8 cellular contexts compared by ENCODE assay signal in the genomic region with DNA sequence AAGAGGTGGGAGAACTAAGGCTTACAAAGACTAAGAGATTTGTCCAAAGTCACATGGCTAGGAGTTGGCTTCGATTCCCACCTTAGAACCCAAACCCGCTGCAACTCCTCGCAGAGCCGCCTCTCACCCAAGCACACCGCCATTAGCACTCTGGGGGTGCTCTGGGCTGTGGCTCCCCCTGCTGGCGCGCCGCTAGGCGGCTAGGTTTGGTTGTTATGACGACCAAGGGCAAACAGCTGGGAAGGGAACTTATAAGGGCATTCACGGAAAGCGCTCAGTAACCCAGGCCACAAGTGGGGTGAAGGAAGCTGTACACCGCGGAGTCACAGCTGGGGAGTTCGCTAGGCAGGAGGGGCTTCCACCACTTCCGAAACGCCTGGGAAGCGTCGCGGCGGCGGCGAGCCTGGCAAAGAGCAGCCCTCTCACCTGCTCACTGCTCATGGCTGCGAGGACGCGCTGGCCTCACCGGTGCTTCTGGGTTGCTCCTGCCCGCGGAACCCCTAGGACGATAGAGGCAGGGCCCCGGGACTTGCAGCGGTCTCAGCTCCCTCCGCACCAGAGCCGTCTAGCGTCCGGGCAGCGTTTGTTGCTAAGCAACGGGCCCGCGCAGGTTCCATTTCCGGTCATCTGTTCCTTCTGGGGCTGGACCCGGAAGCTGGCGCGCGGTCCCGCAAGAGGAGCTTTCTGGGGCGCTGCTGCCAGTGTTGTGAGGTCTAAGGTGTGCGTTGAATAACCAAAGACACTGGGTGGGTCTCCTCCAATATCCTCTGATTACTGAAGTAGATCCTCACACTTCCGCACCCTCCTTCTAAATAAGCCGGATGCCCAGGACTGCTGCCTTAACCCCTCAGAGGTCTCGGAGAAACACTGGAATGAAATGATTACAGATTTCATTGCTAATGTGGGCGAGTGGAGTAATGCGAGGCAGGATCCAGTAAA. TPM values are rescaled to one million over a fixed set of nuclear protein-coding genes. Genes with fewer than 3 reads are reported as not detected.
DNase-seq lines count a peak whose midpoint lies in the region; ATAC-seq and TF ChIP-seq lines count a peak whose summit lies in the region.

A gene (minus strand): TSS at position 567 of the 939 bp plus-strand sequence. CDS start 126 bp downstream, at position 441.

- ATAC-seq in GM18868 (IDR thresholded peaks at IDR 0.05; ENCODE audit: unreplicated experiment) = peak; percentile 98
- peak; percentile 99 for ATAC-seq in HG03103 (IDR thresholded peaks at IDR 0.05; ENCODE audit: low read depth, unreplicated experiment)

- peak within 1 kb of the TSS; percentile 50 for H3K27ac ChIP-seq in VCaP
- H3K27ac ChIP-seq in breast epithelium = peak within 1 kb of the TSS; percentile 83 to 91
- no peak within 1 kb of the TSS for H3K27ac ChIP-seq in skeletal muscle tissue (ENCODE audit: low read depth, low read length)

- H3K9me3 ChIP-seq in breast epithelium = no peaks in the 10 kb centered on the region
- H3K9me3 ChIP-seq in skeletal muscle tissue (ENCODE audit: control insufficient read depth in 3 of 3, low read length in 3 of 3) = no peaks in the 10 kb centered on the region

- intact Hi-C loops in breast epithelium (cut with DNase I; ENCODE audit: low total_unique reads) = no loop called here

- no peak for TF ChIP-seq POLR2A in breast epithelium (IDR thresholded peaks at IDR 0.05)

- H3K4me3 ChIP-seq in AG04449 (ENCODE audit: low read depth, low read length) (peak within 1 kb of the TSS; percentile 99), breast epithelium (peak within 1 kb of the TSS; percentile 73 to 91 (median 79)), skeletal muscle tissue (ENCODE audit: low read length in 3 of 3) (peak within 1 kb of the TSS; percentile 89 to 96 (median 89))

- H3K4me1 ChIP-seq in breast epithelium (no peaks in the 10 kb centered on the region), skeletal muscle tissue (ENCODE audit: control insufficient read depth in 3 of 3, insufficient read depth in 3 of 3, low read length in 3 of 3) (peaks cover 8 to 11% (median 10%) of the 10 kb centered on the region in 3 donors)

- CTCF ChIA-PET in AG04449 (lab: Yijun Ruan, JAX) = interaction anchor here (0.6 to 4.2 kb wide), 55 partner anchors 9 to 720 kb away, joined by 3 to 104 read pairs (median 4); no protein-coding TSS in a partner anchor

- no peaks in the 10 kb centered on the region for H3K27me3 ChIP-seq in breast epithelium
- peaks cover 0 to 2% (median 0%) of the 10 kb centered on the region in 3 donors for H3K27me3 ChIP-seq in skeletal muscle tissue (ENCODE audit: control insufficient read depth in 3 of 3, insufficient read depth in 3 of 3, low read length in 3 of 3)

- H3K9ac ChIP-seq in skeletal muscle tissue (ENCODE audit: low read depth in 1 of 3, low read length in 3 of 3) = peak within 1 kb of the TSS; percentile 47 to 81 (median 78)

- TF ChIP-seq CTCF in AG04449 (IDR thresholded peaks at IDR 0.05; ENCODE audit: insufficient read depth, low read length, missing control alignments) = peak; percentile 98
- peak; percentile 94 for TF ChIP-seq CTCF in VCaP (conservative IDR thresholded peaks at IDR 0.05)
- peak in 2 of 3 donors; percentile 36 to 65 for TF ChIP-seq CTCF in breast epithelium (IDR thresholded peaks at IDR 0.05)

- DNase-seq in AG04449 (ENCODE audit: low read depth, low spot score) (no peak), NCI-H2171 treated with DMSO at 0.1 percent for 48 hours (lab: John Stamatoyannopoulos, UW) (peak; percentile 88), breast epithelium (ENCODE audit: low spot score in 2 of 2) (peak; percentile 79 to 90), iPS-NIHi11 (ENCODE audit: low spot score) (peak; percentile 94)

- POLR2A ChIA-PET in AG04449 (lab: Yijun Ruan, JAX) = interaction anchor here (0.7 to 1.4 kb wide), 2 partner anchors 402 to 406 kb away, joined by 4 read pairs; no protein-coding TSS in a partner anchor

- H3K36me3 ChIP-seq in breast epithelium (no peaks in the 10 kb centered on the region), skeletal muscle tissue (ENCODE audit: control insufficient read depth in 3 of 3, insufficient read depth in 3 of 3, low read length in 3 of 3) (no peaks in the 10 kb centered on the region)

RNA-seq across cellular contexts. Expression of the gene that starts here (rescaled TPM):
- total RNA-seq in breast epithelium = 10 to 100 TPM in 1 of 3 donors, 1 to 10 TPM in 2; 1.3 to 10.5 (median 7.2) TPM
- total RNA-seq in skeletal muscle tissue = under 0.01 TPM
